ENCODE assay signal across 9 cellular contexts in genomic region chr5:66440202-66440680, GRCh38.
DNase-seq lines count a peak whose midpoint lies in the region; ATAC-seq lines count a peak whose summit lies in the region.
"Had no signal": no experiment of that assay in that cellular context is flagged by ENCODE, and none has a peak within 500 bp of the region (broad histone marks: within the 10 kb centered on the region; RNA-seq: fewer than 3 reads in every experiment).

No MANE protein-coding gene starts in this region.

- DNase-seq in ACHN (peak; percentile 6), RKO (ENCODE audit: low spot score) (peak; percentile 78), left ventricle myocardium superior (no peak), midbrain (lab: John Stamatoyannopoulos, UW) (no peak), NK-92 (lab: John Stamatoyannopoulos, UW; ENCODE audit: unreplicated experiment) (no peak), C1 segment of cervical spinal cord (lab: John Stamatoyannopoulos, UW) (no peak), NCI-H146 treated with DMSO at 0.1 percent for 48 hours (lab: John Stamatoyannopoulos, UW; ENCODE audit: unreplicated experiment) (no peak)
- DNase-seq: NCI-H187 treated with DMSO at 0.1 percent for 48 hours had no signal

- intact Hi-C loops in left ventricle myocardium superior (cut with micrococcal nuclease), result no loop called here

- ATAC-seq in GM21360 (IDR thresholded peaks at IDR 0.05; ENCODE audit: unreplicated experiment), result peak; percentile 63
- ATAC-seq in left ventricle myocardium superior, result peak; percentile 88

- in situ Hi-C loops in ACHN (cut with HindIII; ENCODE audit: low pct_ligation_motif_present, low pct_unique_long_range_greater_than_20kb, low sequenced_read_pairs), result no loop called here

Comparison
In these comparisons a context has a peak if more than half of its experiments do, and no peak if none do; other contexts are left out.
1. DNase-seq: peak in ACHN (single experiment) and RKO (single experiment); none in left ventricle myocardium superior (single experiment), midbrain (single experiment), NK-92 (single experiment), C1 segment of cervical spinal cord (0 of 14) and NCI-H146 treated with DMSO at 0.1 percent for 48 hours (single experiment).